9 cellular contexts compared by ENCODE assay signal in the genomic region with DNA sequence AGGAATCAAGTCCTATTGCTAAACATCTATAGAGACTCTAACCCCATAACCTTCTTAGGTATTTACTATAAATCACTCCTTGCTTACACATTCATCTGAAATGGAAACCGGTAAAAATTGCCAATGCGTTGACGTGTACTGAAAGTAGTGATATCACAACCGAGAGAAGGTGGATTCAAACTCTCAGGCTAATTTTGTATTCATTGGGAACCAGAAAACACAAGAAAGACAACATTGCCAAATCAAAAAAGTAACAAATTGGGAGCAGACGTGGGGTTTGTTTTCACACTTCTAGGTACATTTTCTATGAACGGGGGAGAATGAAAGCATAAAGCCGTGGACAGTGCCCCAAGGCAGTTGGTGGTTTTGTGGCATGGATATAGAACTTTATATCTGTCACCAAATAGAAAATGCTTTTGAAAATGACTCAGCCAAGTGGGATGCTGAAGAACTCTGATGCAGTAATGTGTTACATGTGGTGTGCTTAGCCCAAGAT.
DNase-seq lines count a peak whose midpoint lies in the region; ATAC-seq and TF ChIP-seq lines count a peak whose summit lies in the region.
"Had no signal": no experiment of that assay in that cellular context is flagged by ENCODE, and none has a peak within 500 bp of the region (broad histone marks: within the 10 kb centered on the region; RNA-seq: fewer than 3 reads in every experiment).

No MANE protein-coding gene starts in this region.

- H3K27ac Mint-ChIP-seq in activated naive CD8-positive, alpha-beta T cell treated with anti-CD3 and anti-CD28 coated beads for 36 hours, result peak overlapping the region; percentile 74
- no peak overlapping the region for H3K27ac Mint-ChIP-seq in CD4-positive, alpha-beta T cell

- H3K9me2 ChIP-seq in PC-9 (ENCODE audit: insufficient read depth), result no peaks in the 10 kb centered on the region

- peak overlapping the region; percentile 15 for H3K4me3 Mint-ChIP-seq in activated naive CD8-positive, alpha-beta T cell treated with anti-CD3 and anti-CD28 coated beads for 36 hours
- H3K4me3 Mint-ChIP-seq in CD4-positive, alpha-beta T cell, result no peak overlapping the region

- H3K4me1 ChIP-seq in PC-9 (replicated peaks; ENCODE audit: insufficient read depth), result no peaks in the 10 kb centered on the region

- no peaks in the 10 kb centered on the region for H4K20me1 ChIP-seq in PC-9 (ENCODE audit: insufficient read depth)

- BruUV-seq in PC-9 (replicated peaks; lab: Mats Ljungman, UMichigan), result no TSS peak

- no peaks in the 10 kb centered on the region for H3K27me3 ChIP-seq in CD4-positive, alpha-beta T cell (ENCODE audit: control insufficient read depth, insufficient read depth, low read length)
- H3K27me3 ChIP-seq in PC-9 (ENCODE audit: insufficient read depth, low read depth), result no peaks in the 10 kb centered on the region

- CTCF ChIA-PET in CD4-positive, alpha-beta T cell (lab: Charles Lee), result no interaction called here
- CTCF ChIA-PET in PC-9 (lab: Charles Lee), result no interaction called here

- no peaks in the 10 kb centered on the region for H3K36me3 Mint-ChIP-seq in activated naive CD8-positive, alpha-beta T cell treated with anti-CD3 and anti-CD28 coated beads for 36 hours
- no peaks in the 10 kb centered on the region for H3K36me3 Mint-ChIP-seq in CD4-positive, alpha-beta T cell (ENCODE audit: low read depth)

- peaks cover 22% of the 10 kb centered on the region for H3K27me3 Mint-ChIP-seq in activated naive CD8-positive, alpha-beta T cell treated with anti-CD3 and anti-CD28 coated beads for 36 hours
- no peaks in the 10 kb centered on the region for H3K27me3 Mint-ChIP-seq in CD4-positive, alpha-beta T cell

- H3K4me3 ChIP-seq in PC-9, result no peak overlapping the region

- TF ChIP-seq CTCF in CD4-positive, alpha-beta T cell (IDR thresholded peaks at IDR 0.05), result no peak
- TF ChIP-seq CTCF in PC-9 (conservative IDR thresholded peaks at IDR 0.05), result no peak

- H3K36me3 ChIP-seq in PC-9 (ENCODE audit: low read depth), result no peaks in the 10 kb centered on the region

- no peaks in the 10 kb centered on the region for H3K9me3 Mint-ChIP-seq in activated naive CD8-positive, alpha-beta T cell treated with anti-CD3 and anti-CD28 coated beads for 36 hours
- no peaks in the 10 kb centered on the region for H3K9me3 Mint-ChIP-seq in CD4-positive, alpha-beta T cell

- ATAC-seq in GM18520 (IDR thresholded peaks at IDR 0.05; ENCODE audit: unreplicated experiment) (peak; percentile 56), HG02973 (IDR thresholded peaks at IDR 0.05; ENCODE audit: unreplicated experiment) (peak; percentile 75)
- no peak for ATAC-seq in CD4-positive, alpha-beta T cell (ENCODE audit: poor library complexity)

- H3F3A ChIP-seq in PC-9 (ENCODE audit: insufficient read depth, low read depth), result no peaks in the 10 kb centered on the region

- peaks cover 18% of the 10 kb centered on the region for H3K4me1 Mint-ChIP-seq in activated naive CD8-positive, alpha-beta T cell treated with anti-CD3 and anti-CD28 coated beads for 36 hours
- H3K4me1 Mint-ChIP-seq in CD4-positive, alpha-beta T cell (ENCODE audit: low read depth), result peaks cover 17% of the 10 kb centered on the region

- no peaks in the 10 kb centered on the region for H3K79me2 ChIP-seq in PC-9 (ENCODE audit: low read depth)

- no peak overlapping the region for H3K27ac ChIP-seq in CD4-positive, alpha-beta T cell (ENCODE audit: low read depth, low read length)
- H3K27ac ChIP-seq in PC-9, result no peak overlapping the region

- DNase-seq in activated naive CD8-positive, alpha-beta T cell treated with anti-CD3 and anti-CD28 coated beads for 36 hours, result peak; percentile 37
- DNase-seq in stimulated activated CD4-positive, alpha-beta T cell treated with anti-CD3 and anti-CD28 coated beads, Interleukin-1b, Interleukin-23, amount 100 ng/mL, for 48 hours, result peak; percentile 46
- DNase-seq in CD4-positive, alpha-beta T cell, result no peak
- DNase-seq in PC-9 (no peak), AML-193 (lab: John Stamatoyannopoulos, UW) (no peak), SKM-1 (lab: John Stamatoyannopoulos, UW; ENCODE audit: unreplicated experiment) (no peak)
- DNase-seq: caudate nucleus had no signal

- POLR2A ChIA-PET in CD4-positive, alpha-beta T cell (lab: Charles Lee), result no interaction called here
- POLR2A ChIA-PET in PC-9 (lab: Charles Lee; ENCODE audit: unreplicated experiment), result no interaction called here

- H3K9me3 ChIP-seq in CD4-positive, alpha-beta T cell (ENCODE audit: control insufficient read depth, low read length), result no peaks in the 10 kb centered on the region
- no peaks in the 10 kb centered on the region for H3K9me3 ChIP-seq in PC-9 (ENCODE audit: insufficient read depth, low read depth)

- intact Hi-C loops in CD4-positive, alpha-beta T cell (cut with DNase I, micrococcal nuclease), result no loop called here
- intact Hi-C loops in PC-9 (cut with micrococcal nuclease; ENCODE audit: unreplicated experiment), result no loop called here

- H3K4me2 ChIP-seq in PC-9, result no peak overlapping the region

- no peak overlapping the region for H2AFZ ChIP-seq in PC-9

Comparison
In these comparisons a context has a peak if more than half of its experiments do, and no peak if none do; other contexts are left out.
1. DNase-seq: peak in activated naive CD8-positive, alpha-beta T cell treated with anti-CD3 and anti-CD28 coated beads for 36 hours (single experiment) and stimulated activated CD4-positive, alpha-beta T cell treated with anti-CD3 and anti-CD28 coated beads, Interleukin-1b, Interleukin-23, amount 100 ng/mL, for 48 hours (single experiment); none in CD4-positive, alpha-beta T cell (0 of 10), PC-9 (0 of 2), AML-193 (0 of 2) and SKM-1 (single experiment).